18 cellular contexts compared by ENCODE assay signal in the genomic region with DNA sequence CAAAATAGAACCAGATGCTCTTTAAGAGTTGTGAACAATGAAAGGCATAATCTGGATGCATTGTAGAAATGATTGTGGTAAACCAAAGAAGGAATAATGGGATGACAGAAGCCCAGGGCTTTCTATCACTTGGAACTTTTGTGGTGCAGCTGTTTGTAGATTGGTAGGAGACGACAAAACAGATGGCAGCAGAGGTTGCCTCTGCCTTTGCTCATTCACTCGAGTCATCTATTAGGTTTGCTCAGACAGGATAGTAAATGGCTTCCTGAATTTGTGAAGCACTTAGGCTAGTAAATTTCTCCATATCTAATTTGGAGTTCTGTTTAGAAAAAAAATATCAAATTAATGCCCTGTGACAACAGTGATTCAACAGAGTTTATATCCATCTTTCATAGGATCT.
DNase-seq lines count a peak whose midpoint lies in the region; ATAC-seq, FAIRE-seq and TF ChIP-seq lines count a peak whose summit lies in the region.
"Had no signal": no experiment of that assay in that cellular context is flagged by ENCODE, and none has a peak within 500 bp of the region (broad histone marks: within the 10 kb centered on the region; RNA-seq: fewer than 3 reads in every experiment).

No MANE protein-coding gene starts in this region.

- no peak for FAIRE-seq in HTR-8/SVneo (lab: Jason Lieb, UNC)
- FAIRE-seq: G401.6, H54 had no signal

- no peak overlapping the region for H3K4me3 Mint-ChIP-seq in progenitor cell of endocrine pancreas (ENCODE audit: low read depth)
- H3K4me3 Mint-ChIP-seq: activated naive CD8-positive, alpha-beta T cell treated with anti-CD3 and anti-CD28 coated beads, Interleukin-2, amount 10 ng/mL, durations not matched to agents 7 days and 5 days had no signal

- H3K27me3 Mint-ChIP-seq in progenitor cell of endocrine pancreas = no peaks in the 10 kb centered on the region

- no peak for ATAC-seq in HG03045 (IDR thresholded peaks at IDR 0.05; ENCODE audit: unreplicated experiment)
- ATAC-seq in GM21526 (IDR thresholded peaks at IDR 0.05; ENCODE audit: low FRiP score, unreplicated experiment) = no peak
- ATAC-seq: activated CD4-positive, CD25-positive, alpha-beta regulatory T cell treated with anti-CD3 and anti-CD28 coated beads, Interleukin-2, amount 50 U/mL, for 24 hours; esophagus mucosa; sciatic nerve had no signal

- no peak for TF ChIP-seq CTCF in progenitor cell of endocrine pancreas (IDR thresholded peaks at IDR 0.05; ENCODE audit: unreplicated experiment)

- H3K36me3 Mint-ChIP-seq in progenitor cell of endocrine pancreas (ENCODE audit: insufficient read depth) = peaks cover 25% of the 10 kb centered on the region
- H3K36me3 Mint-ChIP-seq: activated naive CD8-positive, alpha-beta T cell treated with anti-CD3 and anti-CD28 coated beads, Interleukin-2, amount 10 ng/mL, durations not matched to agents 7 days and 5 days had no signal

- DNase-seq in EH (ENCODE audit: low read depth) = peak; percentile 27
- peak; percentile 91 for DNase-seq in NCI-H69 (lab: John Stamatoyannopoulos, UW)
- DNase-seq in astrocyte of the hippocampus (ENCODE audit: low read depth, low spot score) = peak; percentile 54
- DNase-seq in progenitor cell of endocrine pancreas (ENCODE audit: low spot score, unreplicated experiment) = no peak
- no peak for DNase-seq in glomerular visceral epithelial cell (ENCODE audit: extremely low spot score)
- DNase-seq in HTR-8/SVneo (ENCODE audit: insufficient read length, low spot score) = no peak
- DNase-seq: activated naive CD8-positive, alpha-beta T cell treated with anti-CD3 and anti-CD28 coated beads, Interleukin-2, amount 10 ng/mL, durations not matched to agents 7 days and 5 days; NCI-H1092 treated with DMSO at 0.1 percent for 48 hours; NCI-H345; stimulated activated CD4-positive, alpha-beta T cell treated with anti-CD3 and anti-CD28 coated beads, Interleukin-2, amount 100 ng/mL, for 24 hours; T-helper 9 cell had no signal

- peaks cover 6% of the 10 kb centered on the region for H3K4me1 Mint-ChIP-seq in progenitor cell of endocrine pancreas (ENCODE audit: low read depth)

- no peaks in the 10 kb centered on the region for H3K9me3 Mint-ChIP-seq in progenitor cell of endocrine pancreas (ENCODE audit: low read depth)
- H3K9me3 Mint-ChIP-seq: activated naive CD8-positive, alpha-beta T cell treated with anti-CD3 and anti-CD28 coated beads, Interleukin-2, amount 10 ng/mL, durations not matched to agents 7 days and 5 days had no signal

- peak overlapping the region; percentile 17 for H3K27ac Mint-ChIP-seq in progenitor cell of endocrine pancreas
- H3K27ac Mint-ChIP-seq: activated naive CD8-positive, alpha-beta T cell treated with anti-CD3 and anti-CD28 coated beads, Interleukin-2, amount 10 ng/mL, durations not matched to agents 7 days and 5 days had no signal

Comparison
In these comparisons a context has a peak if more than half of its experiments do, and no peak if none do; other contexts are left out.
1. DNase-seq: peak in EH (single experiment), NCI-H69 (single experiment) and astrocyte of the hippocampus (single experiment); none in progenitor cell of endocrine pancreas (single experiment), glomerular visceral epithelial cell (single experiment) and HTR-8/SVneo (single experiment).